Comparison of ENCODE assay signal across 27 cellular contexts in genomic region chr20:36741072-36741471, GRCh38.
"Had no signal": no experiment of that assay in that cellular context is flagged by ENCODE, and none has a peak within 500 bp of the region (broad histone marks: within the 10 kb centered on the region; RNA-seq: fewer than 3 reads in every experiment).

No MANE protein-coding gene starts in this region.

- DNase-seq: activated CD4-positive, alpha-beta memory T cell treated with anti-CD3 and anti-CD28 coated beads, Interleukin-2, amount 10 ng/mL, durations not matched to agents 7 days and 5 days; activated CD4-positive, alpha-beta T cell treated with anti-CD3 and anti-CD28 coated beads for 1 hour; activated CD4-positive, alpha-beta T cell treated with anti-CD3 and anti-CD28 coated beads, Interleukin-2, amount 10 ng/mL, durations not matched to agents 7 days and 5 days; activated CD8-positive, alpha-beta memory T cell treated with anti-CD3 and anti-CD28 coated beads, Interleukin-2, amount 50 U/mL, for 48 hours; activated gamma-delta T cell treated with Interleukin-2 at 50 U/mL for 16 hours; activated naive CD4-positive, alpha-beta T cell treated with anti-CD3 and anti-CD28 coated beads, Interleukin-2, amount 50 U/mL, for 16 hours; activated T-cell treated with anti-CD3 and anti-CD28 coated beads, Interleukin-2, amount 50 U/mL, for 24 hours; amniotic stem cell; brain microvascular endothelial cell; cortex of kidney; effector memory CD8-positive, alpha-beta T cell; head of caudate nucleus; immature natural killer cell; kidney; left colon; midbrain; naive thymus-derived CD4-positive, alpha-beta T cell; ovary; stimulated activated CD4-positive, alpha-beta T cell treated with anti-CD3 and anti-CD28 coated beads, Interleukin-1b, Interleukin-23, amount 100 ng/mL, for 48 hours; stimulated activated CD4-positive, alpha-beta T cell treated with anti-CD3 and anti-CD28 coated beads, Interleukin-4, amount 100 ng/mL, for 4 hours; stimulated activated CD8-positive, alpha-beta memory T cell treated with anti-CD3 and anti-CD28 coated beads, Interleukin-4, amount 100 ng/mL, for 48 hours; stomach; thyroid gland; upper lobe of right lung had no signal

- H3K9me3 ChIP-seq: ovary, stomach, thyroid gland, upper lobe of right lung had no signal

- ATAC-seq: activated T-helper 17 cell treated with anti-CD3 and anti-CD28 coated beads, Interleukin-2, amount 50 U/mL, for 72 hours; effector memory CD8-positive, alpha-beta T cell; left colon; naive thymus-derived CD4-positive, alpha-beta T cell; stimulated activated memory B cell treated with anti-CD40 and anti-IgM and Interleukin-4, amounts not matched to agents 10 μg/mL and 1 μg/mL and 100 μg/mL, for 72 hours; upper lobe of right lung had no signal

- H3K4me3 ChIP-seq: ovary, smooth muscle cell, stomach, thyroid gland, upper lobe of right lung had no signal

- H3K27ac ChIP-seq: brain microvascular endothelial cell, ovary, stomach, thyroid gland, upper lobe of right lung had no signal

- H3K27me3 ChIP-seq: brain microvascular endothelial cell, ovary, stomach, thyroid gland, upper lobe of right lung had no signal

- H3K4me2 ChIP-seq: smooth muscle cell had no signal

- H3K36me3 ChIP-seq: brain microvascular endothelial cell, ovary, stomach, thyroid gland, upper lobe of right lung had no signal
